Comparison of ENCODE assay signal across 12 cellular contexts in the genomic region with DNA sequence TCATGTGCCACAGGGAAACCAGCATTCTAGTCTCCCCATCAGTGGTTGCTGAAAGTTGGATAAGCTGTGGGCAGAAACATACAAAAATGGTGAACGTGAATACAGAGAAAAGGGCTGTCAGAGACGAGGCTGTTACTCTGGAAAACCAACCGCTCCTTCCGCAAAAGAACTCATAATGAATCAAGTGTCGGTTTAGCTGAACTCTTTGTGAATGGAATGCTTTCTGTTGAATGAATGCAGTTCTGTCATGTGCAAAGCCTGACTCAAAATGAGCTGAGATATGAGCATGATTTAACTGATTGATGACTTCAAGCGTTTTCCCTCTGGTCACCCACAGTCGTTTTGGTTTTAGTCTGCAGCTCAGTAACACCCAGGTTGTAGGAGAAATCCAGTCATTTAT.
A peak's percentile ranks its signal among the peaks of the same experiment; 100 is the strongest.
DNase-seq lines count a peak whose midpoint lies in the region; ATAC-seq, FAIRE-seq and TF ChIP-seq lines count a peak whose summit lies in the region.
"Had no signal": no experiment of that assay in that cellular context is flagged by ENCODE, and none has a peak within 500 bp of the region (broad histone marks: within the 10 kb centered on the region; RNA-seq: fewer than 3 reads in every experiment).

No MANE protein-coding gene starts in this region.

- H3K27me3 ChIP-seq in PC-3 (ENCODE audit: low read length), result no peaks in the 10 kb centered on the region
- H3K27me3 ChIP-seq in ascending aorta, result no peaks in the 10 kb centered on the region
- H3K27me3 ChIP-seq in pancreas, result no peaks in the 10 kb centered on the region

- H3K27ac ChIP-seq in PC-3 (ENCODE audit: low read length) (no peak overlapping the region), ascending aorta (no peak overlapping the region), pancreas (no peak overlapping the region)

- H3K9me3 ChIP-seq in PC-3 (ENCODE audit: low read length) (no peaks in the 10 kb centered on the region), ascending aorta (no peaks in the 10 kb centered on the region), pancreas (no peaks in the 10 kb centered on the region)

- intact Hi-C loops in PC-3 (cut with micrococcal nuclease) (loop anchor here (10.0 kb wide), 1 partner anchor 254 kb away; no protein-coding TSS in a partner anchor), ascending aorta (cut with DNase I) (loop anchor here (2.0 kb wide), 1 partner anchor 116 kb away; no protein-coding TSS in a partner anchor), pancreas (cut with DNase I) (no loop called here)

- H3K4me3 ChIP-seq in PC-3 (ENCODE audit: low read length) (no peak overlapping the region), ascending aorta (no peak overlapping the region), pancreas (no peak overlapping the region)

- H3K4me1 ChIP-seq in PC-3 (ENCODE audit: insufficient read depth, low read length) (peaks cover 28% of the 10 kb centered on the region), ascending aorta (peaks cover 1 to 24% of the 10 kb centered on the region in 2 donors), pancreas (peaks cover 0 to 8% (median 0%) of the 10 kb centered on the region in 3 donors)

- peak overlapping the region in 1 of 3 donors; percentile 32 for H3K4me3 Mint-ChIP-seq in T-cell

- H3K79me2 ChIP-seq in PC-3 (ENCODE audit: low read length), result no peaks in the 10 kb centered on the region

- CTCF ChIA-PET in T-cell (lab: Charles Lee), result interaction anchor here (0.6 to 10.4 kb wide), 20 partner anchors 9 to 471 kb away, joined by 3 to 109 read pairs (median 5); no protein-coding TSS in a partner anchor
- CTCF ChIA-PET in PC-3 (lab: Charles Lee), result interaction anchor here (2.0 kb wide), 1 partner anchor 160 kb away, joined by 8 read pairs; no protein-coding TSS in a partner anchor

- DNase-seq in GM13976 (ENCODE audit: low spot score), result peak; percentile 26
- no peak for DNase-seq in T-cell
- DNase-seq in kidney tubule cell (ENCODE audit: low spot score), result peak; percentile 7
- no peak for DNase-seq in PC-3
- no peak for DNase-seq in GM19238 (ENCODE audit: insufficient read length, low spot score)
- no peak for DNase-seq in ascending aorta (ENCODE audit: low spot score in 2 of 2)
- DNase-seq in pancreas, result no peak
- DNase-seq: HCEC 1CT, NCI-H1694 had no signal

- POLR2A ChIA-PET in T-cell (lab: Charles Lee), result interaction anchor here in 1 of 2 donors (0.6 to 2.3 kb wide), 7 partner anchors 13 to 399 kb away, joined by 3 to 14 read pairs (median 4); no protein-coding TSS in a partner anchor
- POLR2A ChIA-PET in PC-3 (lab: Charles Lee; ENCODE audit: unreplicated experiment), result interaction anchor here (0.6 kb wide), 3 partner anchors 8 to 227 kb away, joined by 4 read pairs; no protein-coding TSS in a partner anchor

- TF ChIP-seq CTCF in GM13976 (IDR thresholded peaks at IDR 0.05; ENCODE audit: borderline replicate concordance, control extremely low read depth, extremely low read depth, insufficient read depth, missing control alignments), result no peak
- no peak for TF ChIP-seq CTCF in PC-3 (conservative IDR thresholded peaks at IDR 0.05; ENCODE audit: low read depth, low read length)
- TF ChIP-seq CTCF in ascending aorta (IDR thresholded peaks at IDR 0.05), result no peak
- no peak for TF ChIP-seq CTCF in pancreas (IDR thresholded peaks at IDR 0.05)

- peak overlapping the region; percentile 98 to 100 for H3K27ac Mint-ChIP-seq in T-cell

- WGBS in pancreas, 2 donors, result 50 to 51% methylated on average over 7 of the region's 7 CpGs

- H3K36me3 ChIP-seq in PC-3 (ENCODE audit: low read depth, low read length) (no peaks in the 10 kb centered on the region), ascending aorta (no peaks in the 10 kb centered on the region), pancreas (no peaks in the 10 kb centered on the region)

- H3K9me2 ChIP-seq in PC-3 (replicated peaks; ENCODE audit: low read length), result no peaks in the 10 kb centered on the region

- H3K9ac ChIP-seq in PC-3 (ENCODE audit: low read length), result no peak overlapping the region

- peaks cover 91 to 98% (median 96%) of the 10 kb centered on the region in 3 donors for H3K4me1 Mint-ChIP-seq in T-cell

- no peaks in the 10 kb centered on the region for H3K27me3 Mint-ChIP-seq in T-cell

- no peaks in the 10 kb centered on the region for H4K20me1 ChIP-seq in PC-3 (ENCODE audit: low read length)

- no peak overlapping the region for H3K4me2 ChIP-seq in PC-3 (ENCODE audit: low read length)

- no peaks in the 10 kb centered on the region for H3F3A ChIP-seq in PC-3 (ENCODE audit: low read length, unreplicated experiment)

- FAIRE-seq in pancreas (lab: Jason Lieb, UNC), result no peak
- FAIRE-seq: endometrium, TTC549 had no signal

- ATAC-seq in GM21360 (IDR thresholded peaks at IDR 0.05; ENCODE audit: unreplicated experiment) (peak; percentile 35), T-cell (replicated peaks in 1 of 4) (no peak), PC-3 (no peak), pancreas (no peak)

- no TSS peak for BruUV-seq in PC-3 (replicated peaks; lab: Mats Ljungman, UMichigan)

- no peaks in the 10 kb centered on the region for H3K36me3 Mint-ChIP-seq in T-cell

- no peaks in the 10 kb centered on the region for H3K9me3 Mint-ChIP-seq in T-cell

- in situ Hi-C loops in GM13976 (cut with MboI; ENCODE audit: low sequenced_read_pairs, unreplicated experiment), result loop anchor here (5.0 to 25.0 kb wide), 3 partner anchors 114 to 548 kb away; no protein-coding TSS in a partner anchor

- no peak overlapping the region for H2AFZ ChIP-seq in PC-3 (ENCODE audit: low read length)

Comparison
In these comparisons a context has a peak if more than half of its experiments do, and no peak if none do; other contexts are left out.
1. DNase-seq: peak in GM13976 (single experiment) and kidney tubule cell (single experiment); none in T-cell (0 of 34), PC-3 (single experiment), GM19238 (single experiment), ascending aorta (0 of 2) and pancreas (0 of 6).
2. intact Hi-C loops: an anchor here in PC-3 (10.0 kb wide) and ascending aorta (2.0 kb wide); none called in pancreas.